In the genomic region with DNA sequence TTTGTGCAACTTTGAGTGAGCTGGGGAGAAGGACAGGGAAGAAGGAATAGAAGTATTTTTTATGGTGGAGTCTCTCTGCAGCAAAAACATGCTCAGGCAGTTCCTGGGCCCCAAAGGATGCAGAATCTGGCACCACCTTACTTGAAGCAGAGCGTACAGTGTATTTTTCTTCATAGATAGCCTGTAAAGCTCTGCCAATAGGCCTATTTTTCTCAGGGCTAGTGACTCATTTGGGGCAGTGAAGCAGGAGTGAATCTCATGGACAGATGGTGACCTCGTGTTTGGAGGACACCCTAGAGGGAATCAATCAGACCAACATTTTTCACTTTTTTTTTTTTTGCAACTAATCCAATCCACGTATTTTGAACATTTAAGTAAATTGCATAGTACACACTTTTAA, we compare ENCODE assay signal across 17 cellular contexts.
A peak's percentile ranks its signal among the peaks of the same experiment; 100 is the strongest.
DNase-seq lines count a peak whose midpoint lies in the region; ATAC-seq and TF ChIP-seq lines count a peak whose summit lies in the region.
"Had no signal": no experiment of that assay in that cellular context is flagged by ENCODE, and none has a peak within 500 bp of the region (broad histone marks: within the 10 kb centered on the region; RNA-seq: fewer than 3 reads in every experiment).

No MANE protein-coding gene starts in this region.

- H3K36me3 ChIP-seq in GM23248 (ENCODE audit: low read depth) (no peaks in the 10 kb centered on the region), OCI-LY7 (ENCODE audit: insufficient read depth, low read length) (no peaks in the 10 kb centered on the region), gastroesophageal sphincter (no peaks in the 10 kb centered on the region), gastrocnemius medialis (no peaks in the 10 kb centered on the region), mucosa of descending colon (ENCODE audit: low read depth) (no peaks in the 10 kb centered on the region)
- H3K36me3 ChIP-seq: uterus had no signal

- in situ Hi-C loops in GM23248 (cut with MboI): loop anchor here (10.0 kb wide), 1 partner anchor 471 kb away; no protein-coding TSS in a partner anchor
- in situ Hi-C loops in gastrocnemius medialis (cut with MboI; ENCODE audit: low sequenced_read_pairs in 4 of 4): loop anchor here in 2 of 4 donors (10.0 kb wide), 1 partner anchor 471 kb away; no protein-coding TSS in a partner anchor

- no peak overlapping the region for H3K9ac ChIP-seq in GM23248

- H3K9me2 ChIP-seq in GM23248 (ENCODE audit: insufficient read depth): no peaks in the 10 kb centered on the region
- no peaks in the 10 kb centered on the region for H3K9me2 ChIP-seq in OCI-LY7 (ENCODE audit: insufficient read depth, low read length)

- H3K27ac ChIP-seq in GM23248 (no peak overlapping the region), OCI-LY7 (ENCODE audit: low read depth, low read length, poor library complexity, severe bottlenecking) (peak overlapping the region; percentile 93), gastroesophageal sphincter (no peak overlapping the region), gastrocnemius medialis (no peak overlapping the region)
- H3K27ac ChIP-seq: uterus had no signal

- peaks cover 3% of the 10 kb centered on the region for H3K27me3 Mint-ChIP-seq in activated CD8-positive, alpha-beta memory T cell treated with anti-CD3 and anti-CD28 coated beads, Interleukin-2, amount 10 ng/mL, durations not matched to agents 7 days and 5 days
- H3K27me3 Mint-ChIP-seq: B cell had no signal

- WGBS in GM23248 (ENCODE audit: low coverage in 1 of 2, low lambda C conversion rate in 2 of 2, missing lambda C conversion rate in 2 of 2), 2 experiments: 0 to 4% methylated on average over 3 of the region's 3 CpGs
- 18 to 63% methylated on average over 3 of the region's 3 CpGs for WGBS in gastroesophageal sphincter (ENCODE audit: low coverage in 1 of 2), 2 donors

- no peak for TF ChIP-seq EP300 in gastroesophageal sphincter (IDR thresholded peaks at IDR 0.05)

- no peaks in the 10 kb centered on the region for H4K20me1 ChIP-seq in GM23248 (ENCODE audit: insufficient read depth)
- H4K20me1 ChIP-seq in OCI-LY7 (ENCODE audit: insufficient read depth, low read length): no peaks in the 10 kb centered on the region

- intact Hi-C loops in OCI-LY7 (cut with micrococcal nuclease; ENCODE audit: unreplicated experiment) (no loop called here), gastrocnemius medialis (cut with DNase I; ENCODE audit: low total_unique reads) (loop anchor here (10.0 kb wide), 2 partner anchors 131 to 271 kb away; partner anchors contain the start of gene CXCR4), mucosa of descending colon (cut with DNase I, micrococcal nuclease) (loop anchor here in 1 of 2 donors (10.0 kb wide), 1 partner anchor 471 kb away; no protein-coding TSS in a partner anchor)

- H3K27ac Mint-ChIP-seq in activated CD8-positive, alpha-beta memory T cell treated with anti-CD3 and anti-CD28 coated beads, Interleukin-2, amount 10 ng/mL, durations not matched to agents 7 days and 5 days: no peak overlapping the region

- H3F3A ChIP-seq in GM23248 (ENCODE audit: insufficient read depth): no peaks in the 10 kb centered on the region

- no peak for TF ChIP-seq CTCF in OCI-LY7 (conservative IDR thresholded peaks at IDR 0.05; ENCODE audit: low read length)
- no peak for TF ChIP-seq CTCF in gastroesophageal sphincter (IDR thresholded peaks at IDR 0.05)
- no peak for TF ChIP-seq CTCF in gastrocnemius medialis (IDR thresholded peaks at IDR 0.05 in 4 of 5, conservative IDR thresholded peaks at IDR 0.05 in 1 of 5)
- TF ChIP-seq CTCF in mucosa of descending colon (IDR thresholded peaks at IDR 0.05): no peak

- H3K36me3 Mint-ChIP-seq in activated CD8-positive, alpha-beta memory T cell treated with anti-CD3 and anti-CD28 coated beads, Interleukin-2, amount 10 ng/mL, durations not matched to agents 7 days and 5 days: peaks cover 1% of the 10 kb centered on the region

- POLR2A ChIA-PET in OCI-LY7 (lab: Charles Lee): interaction anchor here (0.6 to 9.7 kb wide), 9 partner anchors 10 to 599 kb away, joined by 3 to 111 read pairs (median 4); no protein-coding TSS in a partner anchor

- DNase-seq in GM23248 (peak; percentile 45), OCI-LY7 (ENCODE audit: low spot score) (no peak), gastrocnemius medialis (no peak), mucosa of gallbladder (ENCODE audit: low spot score) (no peak), mucosa of descending colon (no peak)
- DNase-seq in activated CD8-positive, alpha-beta memory T cell treated with anti-CD3 and anti-CD28 coated beads, Interleukin-2, amount 10 ng/mL, durations not matched to agents 7 days and 5 days: no peak
- DNase-seq: activated CD4-positive, alpha-beta T cell treated with anti-CD3 and anti-CD28 coated beads, Interleukin-2, amount 50 U/mL, for 1 hour; activated naive CD4-positive, alpha-beta T cell; anterior cingulate cortex; GF-D8; Kasumi-1; NCI-H1105 treated with DMSO at 0.1 percent for 48 hours; NCI-H748 treated with DMSO at 0.1 percent for 48 hours; stimulated activated CD4-positive, alpha-beta T cell treated with anti-CD3 and anti-CD28 coated beads, Interleukin-4, amount 100 ng/mL, for 1 hour; uterus had no signal

- no peak overlapping the region for H2AFZ ChIP-seq in GM23248
- H2AFZ ChIP-seq in OCI-LY7 (ENCODE audit: low read length): peak overlapping the region; percentile 56; the same call in 1 of the 2 replicates

- BruUV-seq in OCI-LY7 (replicated peaks; lab: Mats Ljungman, UMichigan): no TSS peak

- ATAC-seq in gastroesophageal sphincter (peak; percentile 60), gastrocnemius medialis (peak; percentile 49 to 68), mucosa of descending colon (no peak)
- no peak for ATAC-seq in activated CD8-positive, alpha-beta memory T cell treated with anti-CD3 and anti-CD28 coated beads, Interleukin-2, amount 10 ng/mL, durations not matched to agents 7 days and 5 days

- H3K9me3 ChIP-seq in GM23248 (ENCODE audit: low read depth) (no peaks in the 10 kb centered on the region), OCI-LY7 (ENCODE audit: low read length) (no peaks in the 10 kb centered on the region), gastroesophageal sphincter (no peaks in the 10 kb centered on the region), gastrocnemius medialis (no peaks in the 10 kb centered on the region), mucosa of descending colon (no peaks in the 10 kb centered on the region)
- H3K9me3 ChIP-seq: uterus had no signal

- no peak overlapping the region for H3K4me3 ChIP-seq in GM23248
- H3K4me3 ChIP-seq in OCI-LY7 (ENCODE audit: low read depth, low read length, poor library complexity, severe bottlenecking): no peak overlapping the region
- H3K4me3 ChIP-seq in gastroesophageal sphincter: no peak overlapping the region
- H3K4me3 ChIP-seq in gastrocnemius medialis: no peak overlapping the region
- no peak overlapping the region for H3K4me3 ChIP-seq in mucosa of descending colon
- H3K4me3 ChIP-seq: uterus had no signal

- H3K79me2 ChIP-seq in GM23248 (ENCODE audit: insufficient read depth) (no peaks in the 10 kb centered on the region), OCI-LY7 (ENCODE audit: insufficient read depth, low read depth, low read length) (no peaks in the 10 kb centered on the region)

- CTCF ChIA-PET in OCI-LY7 (lab: Charles Lee; ENCODE audit: unreplicated experiment): interaction anchor here (0.6 to 1.0 kb wide), 3 partner anchors 146 to 389 kb away, joined by 3 to 4 read pairs (median 4); no protein-coding TSS in a partner anchor
- CTCF ChIA-PET in activated CD8-positive, alpha-beta memory T cell treated with anti-CD3 and anti-CD28 coated beads, Interleukin-2, amount 10 ng/mL, durations not matched to agents 7 days and 5 days (lab: Charles Lee): interaction anchor here (1.2 to 5.7 kb wide), 3 partner anchors 11 to 510 kb away, joined by 3 to 99 read pairs (median 21); partner anchors contain the start of gene MCM6

- H3K27me3 ChIP-seq in GM23248 (replicated peaks; ENCODE audit: insufficient read depth) (no peaks in the 10 kb centered on the region; the same call in 1 of the 2 replicates), gastroesophageal sphincter (no peaks in the 10 kb centered on the region), gastrocnemius medialis (no peaks in the 10 kb centered on the region)
- H3K27me3 ChIP-seq: uterus had no signal

- no peak overlapping the region for H3K4me3 Mint-ChIP-seq in activated CD8-positive, alpha-beta memory T cell treated with anti-CD3 and anti-CD28 coated beads, Interleukin-2, amount 10 ng/mL, durations not matched to agents 7 days and 5 days
- H3K4me3 Mint-ChIP-seq: B cell had no signal

- peaks cover 48% of the 10 kb centered on the region for H3K4me1 Mint-ChIP-seq in activated CD8-positive, alpha-beta memory T cell treated with anti-CD3 and anti-CD28 coated beads, Interleukin-2, amount 10 ng/mL, durations not matched to agents 7 days and 5 days

- H3K4me2 ChIP-seq in GM23248 (ENCODE audit: unreplicated experiment) (no peak overlapping the region), OCI-LY7 (ENCODE audit: low read length) (peak overlapping the region; percentile 79)

- H3K9me3 Mint-ChIP-seq in activated CD8-positive, alpha-beta memory T cell treated with anti-CD3 and anti-CD28 coated beads, Interleukin-2, amount 10 ng/mL, durations not matched to agents 7 days and 5 days (ENCODE audit: low read depth): no peaks in the 10 kb centered on the region

- H3K4me1 ChIP-seq in GM23248 (ENCODE audit: insufficient read depth): no peaks in the 10 kb centered on the region
- peaks cover 87% of the 10 kb centered on the region for H3K4me1 ChIP-seq in OCI-LY7 (ENCODE audit: insufficient read depth, low read length, poor library complexity, severe bottlenecking)
- H3K4me1 ChIP-seq in gastroesophageal sphincter: peaks cover 0 to 2% (median 0%) of the 10 kb centered on the region in 3 donors
- H3K4me1 ChIP-seq in gastrocnemius medialis: no peaks in the 10 kb centered on the region
- H3K4me1 ChIP-seq in mucosa of descending colon (ENCODE audit: low read depth): no peaks in the 10 kb centered on the region
- H3K4me1 ChIP-seq: uterus had no signal

- no peak for TF ChIP-seq POLR2A in gastroesophageal sphincter (IDR thresholded peaks at IDR 0.05)
- TF ChIP-seq POLR2A in gastrocnemius medialis (IDR thresholded peaks at IDR 0.05): no peak

Comparison
In these comparisons a context has a peak if more than half of its experiments do, and no peak if none do; other contexts are left out.
1. ATAC-seq: peak in gastroesophageal sphincter (single experiment) and gastrocnemius medialis (2 of 2); none in activated CD8-positive, alpha-beta memory T cell treated with anti-CD3 and anti-CD28 coated beads, Interleukin-2, amount 10 ng/mL, durations not matched to agents 7 days and 5 days (single experiment) and mucosa of descending colon (single experiment).